In genomic region chr4:112637552-112637866, GRCh38 we compare ENCODE assay signal across 8 cellular contexts. TPM values are rescaled to one million over a fixed set of nuclear protein-coding genes. Genes with fewer than 3 reads are reported as not detected.
DNase-seq lines count a peak whose midpoint lies in the region; ATAC-seq, FAIRE-seq and TF ChIP-seq lines count a peak whose summit lies in the region.

No MANE protein-coding gene starts in this region.

- ATAC-seq in GM19395 (IDR thresholded peaks at IDR 0.05; ENCODE audit: unreplicated experiment) (peak; percentile 1), GM18511 (IDR thresholded peaks at IDR 0.05; ENCODE audit: unreplicated experiment) (no peak)

- H3K9ac ChIP-seq in OCI-LY3 (ENCODE audit: low read length) = peak overlapping the region; percentile 90

- DNase-seq in fibroblast of villous mesenchyme (ENCODE audit: low read depth) = no peak
- DNase-seq in small intestine = no peak
- DNase-seq in SW 1271 (lab: John Stamatoyannopoulos, UW) = no peak
- DNase-seq in NCI-H1436 treated with DMSO at 0.1 percent for 48 hours (lab: John Stamatoyannopoulos, UW) = no peak
- no peak for DNase-seq in germinal center (ENCODE audit: low spot score)

- no peak overlapping the region for H2AFZ ChIP-seq in OCI-LY3 (ENCODE audit: low read depth, low read length)

- TF ChIP-seq CTCF in OCI-LY3 (IDR thresholded peaks at IDR 0.05; ENCODE audit: low read depth, low read length) (no peak), fibroblast of villous mesenchyme (IDR thresholded peaks at IDR 0.05; ENCODE audit: insufficient read depth, low read depth, low read length) (no peak)

- peaks cover 71% of the 10 kb centered on the region for H3K79me2 ChIP-seq in OCI-LY3 (ENCODE audit: low read length)

- H3K4me1 ChIP-seq in OCI-LY3 (ENCODE audit: low read length) (peaks cover 21% of the 10 kb centered on the region), small intestine (ENCODE audit: control insufficient read depth in 2 of 2, insufficient read depth in 1 of 2, low read depth in 1 of 2, low read length in 1 of 2) (peaks cover 0 to 10% of the 10 kb centered on the region in 2 donors)

- WGBS in small intestine, 3 donors = 0 to 1% (median 1%) methylated on average over 8 of the region's 8 CpGs

- no peaks in the 10 kb centered on the region for H3K27me3 ChIP-seq in OCI-LY3 (ENCODE audit: low read depth, low read length)
- H3K27me3 ChIP-seq in small intestine (ENCODE audit: control insufficient read depth in 2 of 2, insufficient read depth in 2 of 2, low read length in 2 of 2) = no peaks in the 10 kb centered on the region

- no peak for FAIRE-seq in small intestine (lab: Jason Lieb, UNC)

- H3K9me3 ChIP-seq in OCI-LY3 (ENCODE audit: insufficient read depth, low read length) (no peaks in the 10 kb centered on the region), small intestine (ENCODE audit: control insufficient read depth, low read depth) (no peaks in the 10 kb centered on the region)

- H3K36me3 ChIP-seq in OCI-LY3 (replicated peaks; ENCODE audit: low read depth, low read length) = peaks cover 3% of the 10 kb centered on the region
- H3K36me3 ChIP-seq in small intestine (ENCODE audit: control insufficient read depth in 2 of 2, insufficient read depth in 2 of 2, low read length in 2 of 2) = peaks cover 0 to 5% of the 10 kb centered on the region in 2 donors

- peak overlapping the region; percentile 88 for H3K27ac ChIP-seq in OCI-LY3 (ENCODE audit: low read length)
- H3K27ac ChIP-seq in small intestine (ENCODE audit: low read depth in 1 of 2, low read length in 1 of 2) = peak overlapping the region; percentile 83 to 100

- H3K4me2 ChIP-seq in OCI-LY3 (ENCODE audit: low read length) = peak overlapping the region; percentile 69

- H3K4me3 ChIP-seq in OCI-LY3 (ENCODE audit: low read length) = peak overlapping the region; percentile 82
- peak overlapping the region; percentile 81 for H3K4me3 ChIP-seq in fibroblast of villous mesenchyme (ENCODE audit: low read depth, low read length)
- H3K4me3 ChIP-seq in small intestine (ENCODE audit: low read depth in 1 of 2, low read length in 2 of 2) = peak overlapping the region; percentile 45 to 68

- no peaks in the 10 kb centered on the region for H4K20me1 ChIP-seq in OCI-LY3 (ENCODE audit: insufficient read depth, low read length)

RNA-seq across cellular contexts. Expression of gene LARP7, which starts 0.6 kb away (rescaled TPM):
- 20.0 and 28.5 TPM in 2 replicates for total RNA-seq in fibroblast of villous mesenchyme
- 10 to 100 TPM; 38.7 to 68.1 (median 64.0) TPM for polyA plus RNA-seq in small intestine

RNA-seq across cellular contexts. Expression of gene ZGRF1, which starts 0.8 kb away (rescaled TPM):
- 10.0 and 15.1 TPM in 2 replicates for total RNA-seq in fibroblast of villous mesenchyme
- polyA plus RNA-seq in small intestine = 1 to 10 TPM; 1.3 to 2.7 (median 1.4) TPM
